Comparison of ENCODE assay signal across 1 cellular context in the genomic region with DNA sequence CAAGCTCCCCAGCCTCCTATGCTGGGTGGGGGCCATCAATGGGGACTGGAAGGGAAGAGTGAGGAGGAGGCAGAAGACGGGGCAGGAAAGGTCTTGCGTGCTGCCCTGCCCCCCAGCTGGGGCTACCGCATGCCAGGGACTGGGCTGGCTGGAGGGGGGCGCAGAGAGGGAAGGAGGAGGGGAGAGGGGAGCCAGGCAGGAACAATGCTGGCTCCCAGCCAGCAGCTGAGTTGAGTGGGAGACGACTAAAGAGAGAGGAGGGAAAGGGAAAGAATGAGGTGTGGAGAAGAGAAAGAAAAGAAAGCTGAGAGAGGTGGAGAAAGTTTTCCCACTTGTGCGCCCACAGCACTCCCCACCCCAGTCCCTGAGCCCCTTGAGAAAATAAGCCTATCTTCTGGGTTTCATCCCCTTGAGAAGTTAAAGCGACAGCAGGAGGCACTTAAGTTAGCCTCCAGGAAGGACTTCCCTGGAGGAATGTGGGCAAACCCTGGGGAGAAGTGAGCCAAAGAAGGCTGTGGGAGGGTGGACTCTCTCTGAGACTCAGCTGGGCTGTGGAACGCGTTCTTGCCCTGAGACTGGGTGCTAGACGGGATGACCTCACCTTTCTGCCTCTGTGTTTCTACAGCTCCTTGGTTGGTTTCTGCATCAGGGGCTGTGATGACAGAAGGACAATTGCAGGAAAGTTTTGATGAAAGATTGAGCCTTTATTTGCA.
TF ChIP-seq lines count a peak whose summit lies in the region.

No MANE protein-coding gene starts in this region.

TF ChIP-seq in endothelial cell of umbilical vein, 7 proteins besides CTCF, POLR2A, EP300 and RAD21:
- TF ChIP-seq GATA2 (IDR thresholded peaks at IDR 0.05; ENCODE audit: insufficient read depth, insufficient read length, low read depth, low read length) (no peak), FOS (IDR thresholded peaks at IDR 0.05; ENCODE audit: borderline replicate concordance, insufficient read depth, low read length) (no peak), MYC (IDR thresholded peaks at IDR 0.05; ENCODE audit: low read depth, low read length) (no peak), POLR2AphosphoS5 (IDR thresholded peaks at IDR 0.05; ENCODE audit: insufficient read depth, low read depth, low read length) (no peak), EZH2 (IDR thresholded peaks at IDR 0.05; ENCODE audit: borderline replicate concordance, low read depth, low read length, severe bottlenecking) (no peak), JUN (IDR thresholded peaks at IDR 0.05; ENCODE audit: borderline replicate concordance, insufficient read depth, insufficient read length, low read depth) (no peak)
- TF ChIP-seq, protein P1, sequence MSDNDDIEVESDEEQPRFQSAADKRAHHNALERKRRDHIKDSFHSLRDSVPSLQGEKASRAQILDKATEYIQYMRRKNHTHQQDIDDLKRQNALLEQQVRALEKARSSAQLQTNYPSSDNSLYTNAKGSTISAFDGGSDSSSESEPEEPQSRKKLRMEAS (IDR thresholded peaks at IDR 0.05; ENCODE audit: insufficient read depth, insufficient read length), result no peak
